Comparison of ENCODE assay signal across 27 cellular contexts in the genomic region with DNA sequence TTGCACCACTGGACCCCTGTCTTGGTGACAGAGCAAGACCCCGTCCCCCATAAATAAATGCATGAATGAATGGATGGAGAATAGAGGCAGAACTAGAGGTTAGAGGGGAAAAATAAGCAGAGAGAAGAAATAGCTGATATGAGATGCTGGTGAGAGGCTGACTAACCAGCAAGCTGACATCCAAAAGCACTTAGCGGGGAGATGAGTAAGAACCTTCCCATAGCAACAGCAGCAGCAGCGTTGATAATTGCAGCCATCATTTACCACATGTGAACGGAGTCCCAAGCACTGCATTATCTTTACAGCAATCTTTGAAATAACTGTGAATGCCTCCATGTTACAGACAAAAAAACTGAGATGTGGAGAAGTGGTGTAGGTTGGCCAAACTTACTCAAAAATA.
"Had no signal": no experiment of that assay in that cellular context is flagged by ENCODE, and none has a peak within 500 bp of the region (broad histone marks: within the 10 kb centered on the region; RNA-seq: fewer than 3 reads in every experiment).

No MANE protein-coding gene starts in this region.

- H3K4me3 ChIP-seq: adrenal gland, esophagus muscularis mucosa, heart right ventricle, pancreas, psoas muscle, stomach, tibial artery, upper lobe of right lung had no signal

- H3K27me3 ChIP-seq: adrenal gland, foreskin keratinocyte, pancreas, stomach, tibial artery, upper lobe of right lung had no signal

- H3K4me1 ChIP-seq: adrenal gland, esophagus muscularis mucosa, foreskin keratinocyte, heart right ventricle, pancreas, psoas muscle, stomach, tibial artery, upper lobe of right lung had no signal

- DNase-seq: activated CD4-positive, alpha-beta T cell treated with anti-CD3 and anti-CD28 coated beads for 48 hours; activated CD4-positive, alpha-beta T cell treated with anti-CD3 and anti-CD28 coated beads, Interleukin-2, amount 50 U/mL, for 48 hours; activated CD8-positive, alpha-beta memory T cell treated with anti-CD3 and anti-CD28 coated beads for 24 hours; activated effector memory CD4-positive, alpha-beta T cell treated with anti-CD3 and anti-CD28 coated beads, Interleukin-2, amount 50 U/mL, for 16 hours; activated naive CD4-positive, alpha-beta T cell treated with anti-CD3 and anti-CD28 coated beads for 36 hours; activated naive CD8-positive, alpha-beta T cell treated with anti-CD3 and anti-CD28 coated beads for 36 hours; adrenal gland; aorta; dermis blood vessel endothelial cell; effector CD4-positive, alpha-beta T cell; foreskin keratinocyte; heart right ventricle; naive B cell; nephron progenitor cell; pancreas; psoas muscle; right cardiac atrium; stimulated activated CD4-positive, alpha-beta T cell treated with anti-CD3 and anti-CD28 coated beads, Interleukin-15, amount 100 ng/mL, for 24 hours; stimulated activated CD4-positive, alpha-beta T cell treated with anti-CD3 and anti-CD28 coated beads, Interleukin-2, amount 100 ng/mL, for 24 hours; stimulated activated naive B cell treated with anti-CD40 and anti-IgM and Interleukin-4, amounts not matched to agents 10 μg/mL and 1 μg/mL and 100 μg/mL, for 72 hours; stomach; T-helper 9 cell; tibial artery; upper lobe of right lung; WERI-Rb-1 had no signal

- ATAC-seq: activated CD4-positive, CD25-positive, alpha-beta regulatory T cell treated with anti-CD3 and anti-CD28 coated beads, Interleukin-2, amount 50 U/mL, for 24 hours; foreskin keratinocyte; heart right ventricle; pancreas; psoas muscle; right cardiac atrium; stimulated activated naive B cell treated with anti-CD40 and anti-IgM and Interleukin-4, amounts not matched to agents 10 μg/mL and 1 μg/mL and 100 μg/mL, for 72 hours; upper lobe of right lung had no signal

- H3K9me3 ChIP-seq: adrenal gland, esophagus muscularis mucosa, heart right ventricle, pancreas, psoas muscle, stomach, tibial artery, upper lobe of right lung had no signal

- H3K36me3 ChIP-seq: adrenal gland, esophagus muscularis mucosa, heart right ventricle, pancreas, stomach, tibial artery, upper lobe of right lung, WERI-Rb-1 had no signal

- H3K27ac ChIP-seq: adrenal gland, esophagus muscularis mucosa, foreskin keratinocyte, heart right ventricle, pancreas, psoas muscle, stomach, tibial artery, upper lobe of right lung, WERI-Rb-1 had no signal
